In genomic region chr6:98272061-98272460, GRCh38 we compare ENCODE assay signal across 16 cellular contexts.
DNase-seq lines count a peak whose midpoint lies in the region; ATAC-seq and TF ChIP-seq lines count a peak whose summit lies in the region.
"Had no signal": no experiment of that assay in that cellular context is flagged by ENCODE, and none has a peak within 500 bp of the region (broad histone marks: within the 10 kb centered on the region; RNA-seq: fewer than 3 reads in every experiment).

No MANE protein-coding gene starts in this region.

- no peaks in the 10 kb centered on the region for H3K36me3 ChIP-seq in neuronal stem cell (replicated peaks in 1 of 2; ENCODE audit: control insufficient read depth in 2 of 2, insufficient read depth in 2 of 2, low read length in 2 of 2)
- H3K36me3 ChIP-seq in upper lobe of right lung = no peaks in the 10 kb centered on the region
- H3K36me3 ChIP-seq: BLaER1 had no signal

- no peak overlapping the region for H2AK5ac ChIP-seq in neuronal stem cell (ENCODE audit: low read depth, low read length)

- H3K9me3 ChIP-seq in neuronal stem cell (replicated peaks in 1 of 2; ENCODE audit: control insufficient read depth in 2 of 2, insufficient read depth in 1 of 2, low read depth in 1 of 2, low read length in 2 of 2) (no peaks in the 10 kb centered on the region), upper lobe of right lung (no peaks in the 10 kb centered on the region)
- H3K9me3 ChIP-seq: BLaER1, Caco-2 had no signal

- H3K9ac ChIP-seq in neuronal stem cell (ENCODE audit: low read depth, low read length, poor library complexity) = no peak overlapping the region
- H3K9ac ChIP-seq: BLaER1, GM23248 had no signal

- TF ChIP-seq CTCF in upper lobe of right lung (IDR thresholded peaks at IDR 0.05) = no peak

- WGBS in neuronal stem cell (ENCODE audit: extremely low coverage in 2 of 2, insufficient read length in 2 of 2, insufficient replicate concordance in 1 of 2), 2 donors = no CpG with 5 or more reads among the region's 8 CpGs

- H3K4me3 ChIP-seq in neuronal stem cell (ENCODE audit: low read length in 2 of 2) (no peak overlapping the region), upper lobe of right lung (no peak overlapping the region)
- H3K4me3 ChIP-seq: BLaER1, GM23248 had no signal

- H2BK12ac ChIP-seq in neuronal stem cell (ENCODE audit: low read length) = no peak overlapping the region

- H2BK120ac ChIP-seq in neuronal stem cell (ENCODE audit: low read depth, low read length) = no peak overlapping the region

- no peaks in the 10 kb centered on the region for H3K79me1 ChIP-seq in neuronal stem cell (ENCODE audit: low read depth, low read length)

- H3K27me3 ChIP-seq in neuronal stem cell (ENCODE audit: control insufficient read depth in 3 of 3, insufficient read depth in 3 of 3, low read depth in 1 of 3, low read length in 3 of 3) (no peaks in the 10 kb centered on the region), upper lobe of right lung (no peaks in the 10 kb centered on the region)
- H3K27me3 ChIP-seq: BLaER1 had no signal

- H2BK5ac ChIP-seq in neuronal stem cell (ENCODE audit: low read length) = no peak overlapping the region

- H3K4me1 ChIP-seq in neuronal stem cell (ENCODE audit: control insufficient read depth in 2 of 2, insufficient read depth in 1 of 2, low read depth in 1 of 2, low read length in 2 of 2) (peaks cover 2 to 3% of the 10 kb centered on the region in 2 donors), upper lobe of right lung (no peaks in the 10 kb centered on the region)
- H3K4me1 ChIP-seq: BLaER1, Caco-2 had no signal

- H3K27ac ChIP-seq in neuronal stem cell (replicated peaks; ENCODE audit: low read length) (no peak overlapping the region), upper lobe of right lung (no peak overlapping the region)
- H3K27ac ChIP-seq: BLaER1, GM23248 had no signal

- H3K14ac ChIP-seq in neuronal stem cell (ENCODE audit: low read length) = no peak overlapping the region

- no peak overlapping the region for H4K8ac ChIP-seq in neuronal stem cell (ENCODE audit: low read depth, low read length)

- H3K4ac ChIP-seq in neuronal stem cell (ENCODE audit: low read length) = no peak overlapping the region

- H3K4me2 ChIP-seq in neuronal stem cell (ENCODE audit: insufficient read depth, low read length, poor library complexity, severe bottlenecking) = no peak overlapping the region
- H3K4me2 ChIP-seq: BLaER1 had no signal

- H4K91ac ChIP-seq in neuronal stem cell (ENCODE audit: low read depth, low read length, poor library complexity) = no peak overlapping the region

- no peak overlapping the region for H2BK15ac ChIP-seq in neuronal stem cell (ENCODE audit: low read length)

- ATAC-seq in GM21786 (IDR thresholded peaks at IDR 0.05; ENCODE audit: unreplicated experiment) = no peak
- ATAC-seq in upper lobe of right lung = no peak
- ATAC-seq in GM18858 (IDR thresholded peaks at IDR 0.05; ENCODE audit: unreplicated experiment) = no peak
- ATAC-seq: HCT116 had no signal

- peak overlapping the region; percentile 50 for H2AFZ ChIP-seq in neuronal stem cell (ENCODE audit: low read length)
- H2AFZ ChIP-seq: GM23248 had no signal

- DNase-seq in NCI-H146 (lab: John Stamatoyannopoulos, UW) (peak; percentile 1), NCI-H146 treated with DMSO at 0.1 percent for 48 hours (lab: John Stamatoyannopoulos, UW; ENCODE audit: unreplicated experiment) (no peak), NCI-H774 (lab: John Stamatoyannopoulos, UW) (peak; percentile 36), neuronal stem cell (ENCODE audit: low spot score) (no peak), upper lobe of right lung (no peak)
- DNase-seq: 8988T; AML-193; Caco-2; CD8-positive, alpha-beta memory T cell; DND-41; GDM1; GM23248 had no signal

- H3K23ac ChIP-seq in neuronal stem cell (ENCODE audit: low read depth, low read length, poor library complexity) = no peak overlapping the region

- intact Hi-C loops in upper lobe of right lung (cut with DNase I) = no loop called here

- H3K18ac ChIP-seq in neuronal stem cell (ENCODE audit: low read length) = no peak overlapping the region

Comparison
In these comparisons a context has a peak if more than half of its experiments do, and no peak if none do; other contexts are left out.
1. DNase-seq: peak in NCI-H146 (single experiment) and NCI-H774 (single experiment); none in NCI-H146 treated with DMSO at 0.1 percent for 48 hours (single experiment), neuronal stem cell (single experiment) and upper lobe of right lung (single experiment).